11 cellular contexts compared by ENCODE assay signal in the genomic region with DNA sequence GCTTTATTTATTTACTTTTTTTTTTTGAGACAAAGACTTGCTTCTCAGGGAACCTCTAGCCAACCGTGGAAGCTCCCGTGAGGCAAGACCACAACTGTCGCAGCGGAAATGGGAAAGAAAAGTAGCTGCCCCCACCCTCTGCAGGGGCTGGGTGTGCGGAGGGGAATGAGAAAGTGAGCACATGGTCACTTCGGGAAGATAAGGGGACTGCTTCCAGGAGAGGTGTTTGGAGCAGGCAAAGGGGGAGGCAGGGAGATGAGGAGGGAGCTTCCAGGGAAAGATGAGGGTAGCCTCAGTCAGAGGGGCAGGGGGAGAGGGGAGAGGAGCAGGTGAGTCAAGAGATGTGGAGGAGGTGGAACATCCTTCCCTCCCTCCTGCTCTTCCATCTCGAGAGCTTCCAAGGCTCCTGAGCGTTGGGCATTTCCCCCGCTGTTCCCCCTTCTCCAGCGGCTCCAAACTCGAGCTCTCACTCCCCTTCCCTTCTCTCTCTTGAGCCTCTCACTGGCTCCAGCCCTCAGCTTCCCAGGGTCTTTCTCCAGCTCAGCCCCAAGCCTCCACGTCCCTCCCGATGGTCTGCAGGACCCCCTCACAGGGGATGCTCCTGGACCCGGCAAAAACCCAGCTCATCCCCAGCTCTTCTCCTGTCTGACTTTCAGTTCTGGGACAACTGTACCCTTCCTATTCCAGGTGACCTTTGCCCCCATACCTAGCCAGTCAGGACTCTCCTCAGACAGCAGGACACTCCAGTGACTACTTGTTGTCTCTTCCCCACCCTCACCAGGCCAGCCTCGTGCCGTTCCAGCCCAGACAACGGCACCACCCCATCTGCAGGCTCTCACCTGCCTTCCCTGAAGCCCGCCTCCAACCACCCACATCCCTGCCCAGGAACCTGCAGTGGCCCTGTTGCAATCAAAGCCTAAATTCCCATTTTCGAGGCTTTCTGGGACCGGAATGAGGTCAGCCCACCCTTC. TPM values are rescaled to one million over a fixed set of nuclear protein-coding genes. Genes with fewer than 3 reads are reported as not detected.
DNase-seq lines count a peak whose midpoint lies in the region; ATAC-seq and TF ChIP-seq lines count a peak whose summit lies in the region.
"Had no signal": no experiment of that assay in that cellular context is flagged by ENCODE, and none has a peak within 500 bp of the region (broad histone marks: within the 10 kb centered on the region; RNA-seq: fewer than 3 reads in every experiment).

No MANE protein-coding gene starts in this region.

- 69% methylated on average over 14 of the region's 20 CpGs for WGBS in mammary epithelial cell (ENCODE audit: low coverage, missing lambda C conversion rate)

- CTCF ChIA-PET in mammary epithelial cell (lab: Charles Lee; ENCODE audit: low non-redundant PET) (interaction anchor here (0.6 kb wide), 1 partner anchor 36 kb away, joined by 20 read pairs; a partner anchor contains a TSS), GM10248 (lab: Yijun Ruan, JAX) (interaction anchor here (0.9 to 1.6 kb wide), 8 partner anchors 12 to 69 kb away, joined by 3 to 5 read pairs (median 3); no protein-coding TSS in a partner anchor)

- H3K9me3 Mint-ChIP-seq in activated T-cell treated with anti-CD3 and anti-CD28 coated beads, Interleukin-2, amount 50 U/mL, for 72 hours = peaks cover 2 to 3% of the 10 kb centered on the region in 2 donors

- H3K4me1 ChIP-seq in mammary epithelial cell (ENCODE audit: insufficient read depth, low read length) = peaks cover 13% of the 10 kb centered on the region
- no peaks in the 10 kb centered on the region for H3K4me1 ChIP-seq in breast epithelium

- H3K9me3 ChIP-seq in mammary epithelial cell (replicated peaks; ENCODE audit: insufficient read depth, low read length) (no peaks in the 10 kb centered on the region), breast epithelium (peaks cover 0 to 2% of the 10 kb centered on the region in 2 donors)

- DNase-seq in mammary epithelial cell (peak; percentile 57), breast epithelium (ENCODE audit: low spot score in 2 of 2) (no peak), left colon (no peak), ureter (ENCODE audit: low spot score) (peak; percentile 69), GM20000 (ENCODE audit: low spot score) (no peak), GM10248 (ENCODE audit: extremely low spot score) (no peak)
- no peak for DNase-seq in activated T-cell treated with anti-CD3 and anti-CD28 coated beads, Interleukin-2, amount 50 U/mL, for 72 hours
- DNase-seq: NCI-H2081 treated with DMSO at 0.1 percent for 48 hours, PC-3 had no signal

- in situ Hi-C loops in mammary epithelial cell (cut with MboI; ENCODE audit: low sequenced_read_pairs in 2 of 2) = no loop called here

- intact Hi-C loops in mammary epithelial cell (cut with micrococcal nuclease) (no loop called here), breast epithelium (cut with DNase I; ENCODE audit: low total_unique reads) (no loop called here), left colon (cut with DNase I, micrococcal nuclease) (no loop called here)

- H3K36me3 Mint-ChIP-seq in activated T-cell treated with anti-CD3 and anti-CD28 coated beads, Interleukin-2, amount 50 U/mL, for 72 hours (ENCODE audit: insufficient read depth in 2 of 2) = peaks cover 44 to 50% of the 10 kb centered on the region in 2 donors

- TF ChIP-seq CTCF in mammary epithelial cell (conservative IDR thresholded peaks at IDR 0.05 in 1 of 2, IDR thresholded peaks at IDR 0.05 in 1 of 2; ENCODE audit: extremely low read depth in 1 of 2, insufficient read depth in 1 of 2, low read depth in 1 of 2, low read length in 2 of 2) (peak in 1 of 2 donors; percentile 10), breast epithelium (IDR thresholded peaks at IDR 0.05) (no peak), GM20000 (IDR thresholded peaks at IDR 0.05; ENCODE audit: extremely low read depth, missing control alignments) (no peak), GM10248 (IDR thresholded peaks at IDR 0.05; ENCODE audit: control extremely low read depth, extremely low read depth, low read depth, missing control alignments) (no peak)

- H3K79me2 ChIP-seq in mammary epithelial cell (ENCODE audit: insufficient read depth, low read length) = no peaks in the 10 kb centered on the region

- H3K4me1 Mint-ChIP-seq in activated T-cell treated with anti-CD3 and anti-CD28 coated beads, Interleukin-2, amount 50 U/mL, for 72 hours (ENCODE audit: low read depth) = peaks cover 86% of the 10 kb centered on the region

- H3K27me3 ChIP-seq in mammary epithelial cell (ENCODE audit: insufficient read depth, low read length) (no peaks in the 10 kb centered on the region), breast epithelium (no peaks in the 10 kb centered on the region)

- H3K4me2 ChIP-seq in mammary epithelial cell (ENCODE audit: insufficient read depth, low read depth, low read length) = no peak overlapping the region

- H2AFZ ChIP-seq in mammary epithelial cell (ENCODE audit: low read depth, low read length) = no peak overlapping the region

- H3K27ac ChIP-seq in mammary epithelial cell (ENCODE audit: insufficient read depth, low read depth, low read length) (no peak overlapping the region), breast epithelium (no peak overlapping the region)

- no peak for ATAC-seq in activated T-cell treated with anti-CD3 and anti-CD28 coated beads, Interleukin-2, amount 50 U/mL, for 72 hours (replicated peaks in 1 of 2)
- ATAC-seq in left colon (peak; percentile 73), GM19463 (IDR thresholded peaks at IDR 0.05; ENCODE audit: unreplicated experiment) (no peak)
- ATAC-seq: PC-3 had no signal

- no peaks in the 10 kb centered on the region for H4K20me1 ChIP-seq in mammary epithelial cell (ENCODE audit: insufficient read depth, low read length)

- dilution Hi-C loops in mammary epithelial cell (cut with HindIII; ENCODE audit: low sequenced_read_pairs) = no loop called here

- POLR2A ChIA-PET in GM10248 (lab: Yijun Ruan, JAX) = no interaction called here

- H3K4me3 Mint-ChIP-seq in activated T-cell treated with anti-CD3 and anti-CD28 coated beads, Interleukin-2, amount 50 U/mL, for 72 hours = peak overlapping the region; percentile 89 to 98

- H3K9ac ChIP-seq in mammary epithelial cell (ENCODE audit: insufficient read depth, low read length) = no peak overlapping the region

- H3K36me3 ChIP-seq in mammary epithelial cell (ENCODE audit: insufficient read depth, low read length) (no peaks in the 10 kb centered on the region), breast epithelium (no peaks in the 10 kb centered on the region)

- no peaks in the 10 kb centered on the region for H3K27me3 Mint-ChIP-seq in activated T-cell treated with anti-CD3 and anti-CD28 coated beads, Interleukin-2, amount 50 U/mL, for 72 hours (ENCODE audit: low read depth)

- TF ChIP-seq POLR2A in breast epithelium (IDR thresholded peaks at IDR 0.05) = no peak

- BruUV-seq in mammary epithelial cell (replicated peaks; lab: Mats Ljungman, UMichigan) = no TSS peak

- peak overlapping the region; percentile 82 for H3K27ac Mint-ChIP-seq in activated T-cell treated with anti-CD3 and anti-CD28 coated beads, Interleukin-2, amount 50 U/mL, for 72 hours

- H3K4me3 ChIP-seq in mammary epithelial cell (replicated peaks in 1 of 3; ENCODE audit: insufficient read depth in 1 of 3, low read depth in 2 of 3, low read length in 3 of 3) (no peak overlapping the region), breast epithelium (no peak overlapping the region)

RNA-seq across cellular contexts. Expression of a gene that starts 4.0 kb away (rescaled TPM):
- total RNA-seq in mammary epithelial cell (under 1 TPM; 0.40 to 0.50 TPM), breast epithelium (1 to 10 TPM in 1 of 3 donors, under 1 TPM in 2; 0.15 to 1.3 (median 0.98) TPM), left colon (1 to 10 TPM; 2.9 to 7.0 TPM), ureter (7.5 TPM)
- 0.05 TPM for polyA plus RNA-seq in mammary epithelial cell
- polyA minus RNA-seq in mammary epithelial cell = not detected
- 100 to 1,000 TPM; 313 to 440 TPM for total RNA-seq in activated T-cell treated with anti-CD3 and anti-CD28 coated beads, Interleukin-2, amount 50 U/mL, for 72 hours
- total RNA-seq: endothelial cell of umbilical vein, PC-3 had no signal

RNA-seq across cellular contexts. Expression of a gene that starts 36.2 kb away (rescaled TPM):
- total RNA-seq in mammary epithelial cell (not detected), breast epithelium (under 1 TPM in 1 of 3 donors, not detected in 2; 0.88 TPM), left colon (1 to 10 TPM in 1 of 2 donors, under 1 TPM in 1; 0.56 to 3.1 TPM), ureter (0.31 TPM)
- not detected for polyA plus RNA-seq in mammary epithelial cell
- polyA minus RNA-seq in mammary epithelial cell = not detected
- total RNA-seq in activated T-cell treated with anti-CD3 and anti-CD28 coated beads, Interleukin-2, amount 50 U/mL, for 72 hours = 10 to 100 TPM; 26.8 to 59.4 TPM
- total RNA-seq: endothelial cell of umbilical vein had no signal
- polyA plus RNA-seq: endothelial cell of umbilical vein had no signal

RNA-seq across cellular contexts. Expression of a gene that starts 42.3 kb away (rescaled TPM):
- total RNA-seq in mammary epithelial cell (1 to 10 TPM; 3.3 to 3.7 TPM), breast epithelium (1 to 10 TPM; 2.2 to 3.6 (median 3.5) TPM), left colon (10 to 100 TPM in 1 of 2 donors, 1 to 10 TPM in 1; 9.9 to 14.2 TPM), ureter (9.4 TPM)
- 3.1 TPM for polyA plus RNA-seq in mammary epithelial cell
- polyA minus RNA-seq in mammary epithelial cell = 4.7 TPM
- 10 to 100 TPM; 22.7 to 30.0 TPM for total RNA-seq in activated T-cell treated with anti-CD3 and anti-CD28 coated beads, Interleukin-2, amount 50 U/mL, for 72 hours

Comparison
In these comparisons a context has a peak if more than half of its experiments do, and no peak if none do; other contexts are left out.
1. DNase-seq: peak in mammary epithelial cell (single experiment) and ureter (single experiment); none in breast epithelium (0 of 2), activated T-cell treated with anti-CD3 and anti-CD28 coated beads, Interleukin-2, amount 50 U/mL, for 72 hours (0 of 2), left colon (0 of 2), GM20000 (single experiment) and GM10248 (single experiment).
2. RNA of a gene that starts 4.0 kb away (total RNA-seq): 313 to 440 TPM in activated T-cell treated with anti-CD3 and anti-CD28 coated beads, Interleukin-2, amount 50 U/mL, for 72 hours; 7.5 TPM in ureter (single experiment), 2.9 to 7.0 TPM in left colon, 0.15 to 1.3 TPM in breast epithelium and 0.40 to 0.50 TPM in mammary epithelial cell; every median in the first group is over 10 times any median in the second.
3. RNA of a gene that starts 36.2 kb away (total RNA-seq): 26.8 to 59.4 TPM in activated T-cell treated with anti-CD3 and anti-CD28 coated beads, Interleukin-2, amount 50 U/mL, for 72 hours; 0.56 to 3.1 TPM in left colon, 0.31 TPM in ureter (single experiment), not detected in mammary epithelial cell and 0.88 TPM in breast epithelium; every median in the first group is over 4 times any median in the second.